Comparison of ENCODE assay signal across 2 cellular contexts in genomic region chr19:43675269-43675879, GRCh38.
TF ChIP-seq lines count a peak whose summit lies in the region.

No MANE protein-coding gene starts in this region.

TF ChIP-seq in IMR-90, 13 proteins besides CTCF, POLR2A, EP300 and RAD21:
- TF ChIP-seq MXI1 (IDR thresholded peaks at IDR 0.05; ENCODE audit: borderline replicate concordance, low read depth, low read length) (no peak), SMC3 (IDR thresholded peaks at IDR 0.05; ENCODE audit: low read depth, low read length) (no peak), RFX5 (IDR thresholded peaks at IDR 0.05; ENCODE audit: low read depth, low read length) (no peak), CHD1 (IDR thresholded peaks at IDR 0.05; ENCODE audit: low read depth, low read length) (no peak), MAZ (IDR thresholded peaks at IDR 0.05; ENCODE audit: borderline replicate concordance, low read depth, low read length) (no peak), CEBPB (IDR thresholded peaks at IDR 0.05; ENCODE audit: low read depth, low read length) (no peak), NFE2L2 (IDR thresholded peaks at IDR 0.05; ENCODE audit: low read depth, low read length) (no peak), FOS (IDR thresholded peaks at IDR 0.05; ENCODE audit: low read depth, low read length) (no peak), RCOR1 (IDR thresholded peaks at IDR 0.05; ENCODE audit: insufficient replicate concordance, low read length) (no peak), BHLHE40 (IDR thresholded peaks at IDR 0.05; ENCODE audit: low read depth, low read length) (no peak)

TF ChIP-seq in K562, 482 proteins besides CTCF, POLR2A, EP300 and RAD21 (continues in another document):
- TF ChIP-seq SMARCB1 (IDR thresholded peaks at IDR 0.05; ENCODE audit: insufficient read length, low read depth), result no peak
- TF ChIP-seq TSC22D4 (tag; IDR thresholded peaks at IDR 0.05), result no peak
- TF ChIP-seq FOXK2 (conservative IDR thresholded peaks at IDR 0.05 in 1 of 2, IDR thresholded peaks at IDR 0.05 in 1 of 2; ENCODE audit: low read depth in 2 of 2), result no peak
- no peak for TF ChIP-seq FOXA1 (IDR thresholded peaks at IDR 0.05; ENCODE audit: borderline replicate concordance)
- TF ChIP-seq HMBOX1 (IDR thresholded peaks at IDR 0.05), result no peak
- 0 out of 2 replicates have a peak, but pooled peaks have one; percentile 8 for TF ChIP-seq ZBTB26 (CRISPR knock-in tag; IDR thresholded peaks at IDR 0.05)
- TF ChIP-seq RREB1 (CRISPR knock-in tag; IDR thresholded peaks at IDR 0.05), result no peak
- no peak for TF ChIP-seq YY1 (IDR thresholded peaks at IDR 0.05; ENCODE audit: borderline replicate concordance in 1 of 3, control insufficient read depth in 1 of 3, extremely low read depth in 1 of 3, insufficient read depth in 3 of 3, insufficient read length in 1 of 3, insufficient replicate concordance in 2 of 3, low read depth in 1 of 3, low read length in 2 of 3)
- no peak for TF ChIP-seq E4F1 (CRISPR knock-in tag; IDR thresholded peaks at IDR 0.05; ENCODE audit: borderline replicate concordance)
- no peak for TF ChIP-seq HCFC1 (IDR thresholded peaks at IDR 0.05; ENCODE audit: low read depth, low read length)
- peak; percentile 11; the same call in 1 of the 2 replicates for TF ChIP-seq LARP7 (IDR thresholded peaks at IDR 0.05)
- no peak for TF ChIP-seq ADNP (tag; IDR thresholded peaks at IDR 0.05)
- TF ChIP-seq SMARCA4 (IDR thresholded peaks at IDR 0.05), result peak; percentile 43; the same call in 1 of the 2 replicates
- 0 out of 2 replicates have a peak, but pooled peaks have one; percentile 17 for TF ChIP-seq THRB (CRISPR knock-in tag; conservative IDR thresholded peaks at IDR 0.05)
- no peak for TF ChIP-seq PHF20 (IDR thresholded peaks at IDR 0.05; ENCODE audit: partially characterized antibody)
- TF ChIP-seq ZNF512 (tag; IDR thresholded peaks at IDR 0.05), result peak; percentile 46; the same call in 1 of the 2 replicates
- TF ChIP-seq GTF2E2 (tag; IDR thresholded peaks at IDR 0.05), result no peak
- no peak for TF ChIP-seq STAT5A (IDR thresholded peaks at IDR 0.05; ENCODE audit: borderline replicate concordance, low read length)
- TF ChIP-seq PHF8 (IDR thresholded peaks at IDR 0.05; ENCODE audit: borderline replicate concordance, low read length), result no peak
- no peak for TF ChIP-seq DNMT1 (IDR thresholded peaks at IDR 0.05)
- no peak for TF ChIP-seq RFX7 (CRISPR knock-in tag; IDR thresholded peaks at IDR 0.05)
- TF ChIP-seq USF1 (CRISPR knock-in tag; IDR thresholded peaks at IDR 0.05), result no peak
- no peak for TF ChIP-seq ZNF217 (CRISPR knock-in tag; IDR thresholded peaks at IDR 0.05)
- TF ChIP-seq MLLT1 (IDR thresholded peaks at IDR 0.05), result peak; percentile 42 to 45; a peak in 2 of 4 replicates
- no peak for TF ChIP-seq CGGBP1 (CRISPR knock-in tag; IDR thresholded peaks at IDR 0.05)
- no peak for TF ChIP-seq MYNN (IDR thresholded peaks at IDR 0.05)
- no peak for TF ChIP-seq MYNN (CRISPR knock-in tag; IDR thresholded peaks at IDR 0.05)
- TF ChIP-seq MITF (IDR thresholded peaks at IDR 0.05), result no peak
- 0 out of 4 replicates have a peak, but pooled peaks of 1 of the 2 experiments have one; percentile 16 for TF ChIP-seq BCLAF1 (IDR thresholded peaks at IDR 0.05; ENCODE audit: borderline replicate concordance in 1 of 2, control insufficient read depth in 1 of 2, low read depth in 2 of 2, low read length in 1 of 2)
- peak; percentile 21; the same call in 1 of the 2 replicates for TF ChIP-seq FOSL1 (tag; conservative IDR thresholded peaks at IDR 0.05)
- no peak for TF ChIP-seq TCF7L2 (IDR thresholded peaks at IDR 0.05; ENCODE audit: low read depth, low read length)
